8 cellular contexts compared by ENCODE assay signal in genomic region chrX:53089224-53089842, GRCh38. TPM values are rescaled to one million over a fixed set of nuclear protein-coding genes. Genes with fewer than 3 reads are reported as not detected.
A peak's percentile ranks its signal among the peaks of the same experiment; 100 is the strongest.
DNase-seq lines count a peak whose midpoint lies in the region; ATAC-seq and TF ChIP-seq lines count a peak whose summit lies in the region.

No MANE protein-coding gene starts in this region.

- TF ChIP-seq CTCF in ascending aorta (IDR thresholded peaks at IDR 0.05): peak; percentile 71 to 83 (median 75)
- peak; percentile 93 for TF ChIP-seq CTCF in retinal pigment epithelial cell (conservative IDR thresholded peaks at IDR 0.05; ENCODE audit: low read depth, low read length)

- 9% methylated on average over 11 of the region's 11 CpGs for WGBS in right cardiac atrium

- DNase-seq in Caki2 (ENCODE audit: low read depth): peak; percentile 29
- DNase-seq in HK-2 (ENCODE audit: unreplicated experiment): peak; percentile 31
- peak; percentile 78 for DNase-seq in NCI-H82 (lab: John Stamatoyannopoulos, UW)
- peak in 1 of 2 donors; percentile 70 for DNase-seq in ascending aorta (ENCODE audit: low spot score in 2 of 2)
- DNase-seq in right cardiac atrium: peak in 1 of 3 donors; percentile 77
- DNase-seq in retinal pigment epithelial cell (ENCODE audit: low read depth): no peak
- DNase-seq in SKM-1 treated with dmso at 0.1 percent for 144 hours (lab: John Stamatoyannopoulos, UW; ENCODE audit: unreplicated experiment): no peak

- intact Hi-C loops in ascending aorta (cut with DNase I): loop anchor here (1.0 to 10.0 kb wide), 3 partner anchors 17 to 1718 kb away; partner anchors contain the start of genes HUWE1 and MAGED2
- intact Hi-C loops in right cardiac atrium (cut with DNase I): loop anchor here in 1 of 4 donors (2.0 kb wide), 1 partner anchor 17 kb away; no protein-coding TSS in a partner anchor

- H3K4me3 ChIP-seq in ascending aorta: peak overlapping the region; percentile 38 to 60
- H3K4me3 ChIP-seq in right cardiac atrium (ENCODE audit: low read length): peak overlapping the region; percentile 59
- peak overlapping the region; percentile 65 for H3K4me3 ChIP-seq in retinal pigment epithelial cell (ENCODE audit: low read length)

- H3K27me3 ChIP-seq in ascending aorta (no peaks in the 10 kb centered on the region), right cardiac atrium (ENCODE audit: control insufficient read depth, insufficient read depth) (no peaks in the 10 kb centered on the region)

- peaks cover 0 to 2% of the 10 kb centered on the region in 2 donors for H3K4me1 ChIP-seq in ascending aorta
- H3K4me1 ChIP-seq in right cardiac atrium (ENCODE audit: control insufficient read depth, insufficient read depth, low read length): peaks cover 3% of the 10 kb centered on the region

- H3K9me3 ChIP-seq in ascending aorta (no peaks in the 10 kb centered on the region), right cardiac atrium (ENCODE audit: control insufficient read depth, low read length) (no peaks in the 10 kb centered on the region)

- H3K27ac ChIP-seq in ascending aorta: peak overlapping the region; percentile 82 to 96
- H3K27ac ChIP-seq in right cardiac atrium (ENCODE audit: low read length): peak overlapping the region; percentile 94

- peaks cover 4 to 24% of the 10 kb centered on the region in 2 donors for H3K36me3 ChIP-seq in ascending aorta

- ATAC-seq in right cardiac atrium: no peak
- no peak for ATAC-seq in HG02885 (IDR thresholded peaks at IDR 0.05; ENCODE audit: poor library complexity, unreplicated experiment)

- in situ Hi-C loops in Caki2 (cut with HindIII; ENCODE audit: low pct_unique_long_range_greater_than_20kb, low sequenced_read_pairs): no loop called here

RNA-seq across cellular contexts. Expression of gene KANTR, which starts 4.6 kb away (rescaled TPM):
- total RNA-seq in Caki2 (2014; rRNA removed; shearing (Covaris generic); ENCODE audit: low replicate concordance): 2.1 and 4.5 TPM in 2 replicates
- 5.0 TPM for total RNA-seq in ascending aorta
- total RNA-seq in right cardiac atrium: 1 to 10 TPM; 5.1 to 6.7 (median 5.6) TPM
- 4.4 TPM for polyA plus RNA-seq in right cardiac atrium

RNA-seq across cellular contexts. Expression of gene TSPYL2, which starts 7.2 kb away (rescaled TPM):
- 3.0 and 10.2 TPM in 2 replicates for total RNA-seq in Caki2 (2014; rRNA removed; shearing (Covaris generic); ENCODE audit: low replicate concordance)
- total RNA-seq in ascending aorta (42.3 TPM), right cardiac atrium (10 to 100 TPM; 55.8 to 63.2 (median 59.3) TPM)
- 66.6 TPM for polyA plus RNA-seq in right cardiac atrium

RNA-seq across cellular contexts. Expression of gene GPR173, which starts 40.7 kb away (rescaled TPM):
- not detected in 2 replicates for total RNA-seq in Caki2 (2014; rRNA removed; shearing (Covaris generic); ENCODE audit: low replicate concordance)
- total RNA-seq in ascending aorta: 2.1 TPM
- 1 to 10 TPM; 2.2 to 2.9 (median 2.5) TPM for total RNA-seq in right cardiac atrium
- polyA plus RNA-seq in right cardiac atrium: 1.00 TPM

Comparison
In these comparisons a context has a peak if more than half of its experiments do, and no peak if none do; other contexts are left out.
1. DNase-seq: peak in Caki2 (single experiment), HK-2 (single experiment) and NCI-H82 (single experiment); none in retinal pigment epithelial cell (single experiment) and SKM-1 treated with dmso at 0.1 percent for 144 hours (single experiment).
2. Peak in every context shown above with its lines, with median percentiles within 50 percentile points of each other: H3K4me3 ChIP-seq.